9 cellular contexts compared by ENCODE assay signal in genomic region chr13:21060827-21061076, GRCh38. TPM values are rescaled to one million over a fixed set of nuclear protein-coding genes. Genes with fewer than 3 reads are reported as not detected.
DNase-seq lines count a peak whose midpoint lies in the region; ATAC-seq and TF ChIP-seq lines count a peak whose summit lies in the region.
"Had no signal": no experiment of that assay in that cellular context is flagged by ENCODE, and none has a peak within 500 bp of the region (broad histone marks: within the 10 kb centered on the region; RNA-seq: fewer than 3 reads in every experiment).

No MANE protein-coding gene starts in this region.

- H3K9me2 ChIP-seq in PC-9 (ENCODE audit: insufficient read depth), result no peaks in the 10 kb centered on the region

- H3K27me3 ChIP-seq in PC-9 (ENCODE audit: insufficient read depth, low read depth) (no peaks in the 10 kb centered on the region), rectal smooth muscle tissue (ENCODE audit: control insufficient read depth, insufficient read depth, low read length) (no peaks in the 10 kb centered on the region)

- H3K9ac ChIP-seq in rectal smooth muscle tissue (ENCODE audit: low read length), result peak overlapping the region; percentile 24

- intact Hi-C loops in PC-9 (cut with micrococcal nuclease; ENCODE audit: unreplicated experiment), result loop anchor here (2.0 to 10.0 kb wide), 2 partner anchors 64 to 116 kb away; partner anchors contain the start of genes MRPL57 and SKA3

- H3K4me3 ChIP-seq in GM12865 (ENCODE audit: low read depth, low read length), result peak overlapping the region; percentile 88
- peak overlapping the region; percentile 79; the same call in 1 of the 2 replicates for H3K4me3 ChIP-seq in PC-9
- peak overlapping the region; percentile 80 to 84 for H3K4me3 ChIP-seq in foreskin fibroblast (ENCODE audit: low read depth in 1 of 2, low read length in 2 of 2)
- H3K4me3 ChIP-seq in rectal smooth muscle tissue (ENCODE audit: low read length), result peak overlapping the region; percentile 80

- H3K36me3 ChIP-seq in PC-9 (ENCODE audit: low read depth) (no peaks in the 10 kb centered on the region), rectal smooth muscle tissue (ENCODE audit: control insufficient read depth, insufficient read depth, low read length) (no peaks in the 10 kb centered on the region)

- H3F3A ChIP-seq in PC-9 (ENCODE audit: insufficient read depth, low read depth), result peaks cover 6% of the 10 kb centered on the region; the same call in 1 of the 2 replicates

- CTCF ChIA-PET in PC-9 (lab: Charles Lee), result no interaction called here

- H2AFZ ChIP-seq in PC-9, result peak overlapping the region; percentile 30; the same call in 1 of the 2 replicates

- H3K79me2 ChIP-seq in PC-9 (ENCODE audit: low read depth), result peaks cover 32% of the 10 kb centered on the region

- no peak for ATAC-seq in HG02970 (IDR thresholded peaks at IDR 0.05; ENCODE audit: low FRiP score, unreplicated experiment)

- no TSS peak for BruUV-seq in PC-9 (replicated peaks; lab: Mats Ljungman, UMichigan)

- H3K4me1 ChIP-seq in PC-9 (replicated peaks; ENCODE audit: insufficient read depth), result 0 out of 2 replicates have a peak, but pooled peaks cover 13% of the 10 kb centered on the region
- H3K4me1 ChIP-seq in rectal smooth muscle tissue (ENCODE audit: control insufficient read depth, insufficient read depth, low read length), result peaks cover 14% of the 10 kb centered on the region

- H4K20me1 ChIP-seq in PC-9 (ENCODE audit: insufficient read depth), result peaks cover 15% of the 10 kb centered on the region

- TF ChIP-seq CTCF in GM12865 (IDR thresholded peaks at IDR 0.05; ENCODE audit: insufficient read depth, low read depth, low read length, missing control alignments), result no peak
- TF ChIP-seq CTCF in PC-9 (conservative IDR thresholded peaks at IDR 0.05), result no peak
- no peak for TF ChIP-seq CTCF in foreskin fibroblast (IDR thresholded peaks at IDR 0.05; ENCODE audit: low read depth, low read length)

- H3K27ac ChIP-seq in PC-9, result no peak overlapping the region
- H3K27ac ChIP-seq in rectal smooth muscle tissue (ENCODE audit: low read depth, low read length), result peak overlapping the region; percentile 99

- peak overlapping the region; percentile 76; the same call in 1 of the 2 replicates for H3K4me2 ChIP-seq in PC-9

- no peaks in the 10 kb centered on the region for H3K9me3 ChIP-seq in PC-9 (ENCODE audit: insufficient read depth, low read depth)

- POLR2A ChIA-PET in PC-9 (lab: Charles Lee; ENCODE audit: unreplicated experiment), result no interaction called here

- no peak for DNase-seq in GM12865 (ENCODE audit: low read depth)
- no peak for DNase-seq in PC-9
- no peak for DNase-seq in foreskin fibroblast
- DNase-seq in NCI-H526 treated with DMSO at 0.1 percent for 48 hours (lab: John Stamatoyannopoulos, UW), result no peak
- DNase-seq in NCI-H2171 (lab: John Stamatoyannopoulos, UW), result no peak
- DNase-seq in epidermal melanocyte (ENCODE audit: insufficient read length, low spot score), result no peak
- DNase-seq: NCI-H2081 treated with DMSO at 0.1 percent for 48 hours had no signal

RNA-seq across cellular contexts. Expression of gene LATS2, which starts 0.6 kb away (rescaled TPM):
- total RNA-seq in PC-9 (2021), result 12.3 and 15.2 TPM in 2 replicates
